35 cellular contexts compared by ENCODE assay signal in the genomic region with DNA sequence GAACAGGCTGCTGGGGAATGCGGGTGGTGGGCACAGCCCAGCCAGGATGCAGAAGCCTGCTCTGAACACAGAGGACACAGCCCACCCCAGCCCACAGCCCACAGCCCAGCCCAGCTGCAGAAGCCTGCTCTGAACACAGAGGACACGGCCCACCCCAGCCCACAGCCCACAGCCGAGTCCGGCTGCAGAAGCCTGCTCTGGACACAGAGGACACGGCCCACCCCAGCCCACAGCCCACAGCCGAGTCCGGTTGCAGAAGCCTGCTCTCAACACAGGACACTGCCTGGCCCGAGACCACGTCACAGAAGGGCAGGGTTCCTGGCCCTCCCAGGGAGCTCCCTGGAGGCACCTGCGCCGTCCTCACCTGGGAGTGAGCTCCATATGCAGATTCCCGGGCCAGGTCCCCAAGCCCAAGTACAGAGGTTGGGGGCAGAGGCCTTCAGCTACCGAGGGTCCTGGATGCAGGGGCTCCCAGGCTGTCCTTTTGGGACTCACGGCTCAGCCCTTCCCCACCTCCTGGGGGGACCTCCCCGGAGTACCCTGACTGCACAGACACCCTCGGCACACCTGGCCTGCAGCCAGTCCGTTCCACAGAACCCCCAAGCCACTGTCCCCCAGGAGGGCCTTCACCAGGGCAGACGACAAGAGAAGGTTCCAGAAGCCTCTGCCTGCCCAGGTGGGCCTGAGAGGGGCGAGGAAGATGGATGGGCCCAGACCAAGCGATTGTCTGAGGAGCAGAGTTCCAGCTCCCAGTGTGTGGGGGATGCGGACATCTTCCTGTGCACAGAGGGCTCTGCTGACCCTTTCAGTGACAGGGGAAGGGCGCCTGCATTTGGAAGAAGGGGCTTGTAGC. TPM values are rescaled to one million over a fixed set of nuclear protein-coding genes. Genes with fewer than 3 reads are reported as not detected.
DNase-seq lines count a peak whose midpoint lies in the region; ATAC-seq and TF ChIP-seq lines count a peak whose summit lies in the region.
"Had no signal": no experiment of that assay in that cellular context is flagged by ENCODE, and none has a peak within 500 bp of the region (broad histone marks: within the 10 kb centered on the region; RNA-seq: fewer than 3 reads in every experiment).

No MANE protein-coding gene starts in this region.

- H3K27ac Mint-ChIP-seq in glutamatergic neuron (ENCODE audit: unreplicated experiment), result no peak overlapping the region
- H3K27ac Mint-ChIP-seq: activated CD4-positive, alpha-beta T cell treated with anti-CD3 and anti-CD28 coated beads, Interleukin-2, amount 10 ng/mL, durations not matched to agents 7 days and 5 days; activated naive CD8-positive, alpha-beta T cell treated with anti-CD3 and anti-CD28 coated beads, Interleukin-2, amount 10 ng/mL, durations not matched to agents 7 days and 5 days; activated T-cell treated with anti-CD3 and anti-CD28 coated beads, Interleukin-2, amount 50 U/mL, for 24 hours; CD4-positive, CD25-positive, alpha-beta regulatory T cell; nephron progenitor cell; WTC11 had no signal

- H3K9me3 Mint-ChIP-seq in glutamatergic neuron (ENCODE audit: unreplicated experiment), result peaks cover 52% of the 10 kb centered on the region
- H3K9me3 Mint-ChIP-seq: activated T-cell treated with anti-CD3 and anti-CD28 coated beads, Interleukin-2, amount 50 U/mL, for 24 hours had no signal

- TF ChIP-seq POLR2A in stomach (IDR thresholded peaks at IDR 0.05), result no peak

- no peak for DNase-seq in Right ventricle myocardium inferior (ENCODE audit: missing footprints)
- DNase-seq in left ventricle myocardium inferior, result no peak
- DNase-seq in glutamatergic neuron, result peak; percentile 18
- DNase-seq in lower lobe of right lung, result peak; percentile 41
- peak; percentile 45 for DNase-seq in stomach
- DNase-seq in mesenteric fat pad (ENCODE audit: low spot score), result no peak
- DNase-seq: activated CD4-positive, alpha-beta T cell treated with anti-CD3 and anti-CD28 coated beads, Interleukin-2, amount 10 ng/mL, durations not matched to agents 7 days and 5 days; activated naive CD8-positive, alpha-beta T cell treated with anti-CD3 and anti-CD28 coated beads, Interleukin-2, amount 10 ng/mL, durations not matched to agents 7 days and 5 days; activated T-cell treated with anti-CD3 and anti-CD28 coated beads, Interleukin-2, amount 50 U/mL, for 24 hours; CD4-positive, CD25-positive, alpha-beta regulatory T cell; cortex of kidney; effector memory CD4-positive, alpha-beta T cell; GDM1; NCI-H187 treated with DMSO at 0.1 percent for 48 hours; NCI-H2171; NCI-H510A; stimulated activated CD4-positive, alpha-beta T cell treated with anti-CD3 and anti-CD28 coated beads, Interleukin-4, amount 100 ng/mL, for 24 hours had no signal

- no peak overlapping the region for H3K4me3 ChIP-seq in left ventricle myocardium inferior
- H3K4me3 ChIP-seq in lower lobe of right lung, result no peak overlapping the region
- no peak overlapping the region for H3K4me3 ChIP-seq in stomach
- H3K4me3 ChIP-seq: cardiac muscle cell, GM23248, K562, lung, ovary, suprapubic skin, upper lobe of left lung had no signal

- H3K4me1 Mint-ChIP-seq in glutamatergic neuron (ENCODE audit: low read depth, unreplicated experiment), result peaks cover 2% of the 10 kb centered on the region
- H3K4me1 Mint-ChIP-seq: activated CD4-positive, alpha-beta T cell treated with anti-CD3 and anti-CD28 coated beads, Interleukin-2, amount 10 ng/mL, durations not matched to agents 7 days and 5 days; activated naive CD8-positive, alpha-beta T cell treated with anti-CD3 and anti-CD28 coated beads, Interleukin-2, amount 10 ng/mL, durations not matched to agents 7 days and 5 days; nephron progenitor cell; WTC11 had no signal

- intact Hi-C loops in Right ventricle myocardium inferior (cut with DNase I), result no loop called here
- intact Hi-C loops in left ventricle myocardium inferior (cut with micrococcal nuclease), result no loop called here
- intact Hi-C loops in lower lobe of right lung (cut with DNase I), result no loop called here
- intact Hi-C loops in stomach (cut with DNase I; ENCODE audit: low total_unique reads), result no loop called here

- H3K27me3 ChIP-seq in left ventricle myocardium inferior (ENCODE audit: low read depth) (peaks cover 5% of the 10 kb centered on the region), lower lobe of right lung (ENCODE audit: low read depth) (no peaks in the 10 kb centered on the region), stomach (peaks cover 0 to 11% (median 0%) of the 10 kb centered on the region in 3 donors)
- H3K27me3 ChIP-seq: cardiac muscle cell, ovary, upper lobe of left lung had no signal

- peaks cover 40% of the 10 kb centered on the region for H3K27me3 Mint-ChIP-seq in glutamatergic neuron (ENCODE audit: unreplicated experiment)
- H3K27me3 Mint-ChIP-seq: activated CD4-positive, alpha-beta T cell treated with anti-CD3 and anti-CD28 coated beads, Interleukin-2, amount 10 ng/mL, durations not matched to agents 7 days and 5 days; activated naive CD8-positive, alpha-beta T cell treated with anti-CD3 and anti-CD28 coated beads, Interleukin-2, amount 10 ng/mL, durations not matched to agents 7 days and 5 days; activated T-cell treated with anti-CD3 and anti-CD28 coated beads, Interleukin-2, amount 50 U/mL, for 24 hours; CD4-positive, CD25-positive, alpha-beta regulatory T cell had no signal

- no peak overlapping the region for H3K4me3 Mint-ChIP-seq in glutamatergic neuron (ENCODE audit: unreplicated experiment)
- H3K4me3 Mint-ChIP-seq: activated CD4-positive, alpha-beta T cell treated with anti-CD3 and anti-CD28 coated beads, Interleukin-2, amount 10 ng/mL, durations not matched to agents 7 days and 5 days; activated naive CD8-positive, alpha-beta T cell treated with anti-CD3 and anti-CD28 coated beads, Interleukin-2, amount 10 ng/mL, durations not matched to agents 7 days and 5 days; activated T-cell treated with anti-CD3 and anti-CD28 coated beads, Interleukin-2, amount 50 U/mL, for 24 hours; CD4-positive, CD25-positive, alpha-beta regulatory T cell; nephron progenitor cell; WTC11 had no signal

- WGBS in stomach, 5 donors, result 61 to 79% (median 71%) methylated on average over 11 to 22 of the region's 22 CpGs

- H3K27ac ChIP-seq in left ventricle myocardium inferior (replicated peaks) (no peak overlapping the region), lower lobe of right lung (no peak overlapping the region), stomach (peak overlapping the region in 3 of 5 donors; percentile 74 to 80 (median 78))
- H3K27ac ChIP-seq: cardiac muscle cell, epithelial cell of prostate, GM23248, ovary, suprapubic skin had no signal

- no peak for TF ChIP-seq CTCF in left ventricle myocardium inferior (IDR thresholded peaks at IDR 0.05; ENCODE audit: borderline replicate concordance)
- no peak for TF ChIP-seq CTCF in glutamatergic neuron (IDR thresholded peaks at IDR 0.05; ENCODE audit: partially characterized antibody, unreplicated experiment)
- TF ChIP-seq CTCF in lower lobe of right lung (IDR thresholded peaks at IDR 0.05), result no peak
- TF ChIP-seq CTCF in stomach (IDR thresholded peaks at IDR 0.05), result no peak

- H3K9me3 ChIP-seq in left ventricle myocardium inferior (replicated peaks) (peaks cover 7% of the 10 kb centered on the region), lower lobe of right lung (no peaks in the 10 kb centered on the region), stomach (peaks cover 0 to 27% (median 11%) of the 10 kb centered on the region in 4 donors)
- H3K9me3 ChIP-seq: ovary had no signal

- TF ChIP-seq EP300 in stomach (IDR thresholded peaks at IDR 0.05), result no peak

- H3K36me3 ChIP-seq in left ventricle myocardium inferior (peaks cover 5% of the 10 kb centered on the region), lower lobe of right lung (peaks cover 2% of the 10 kb centered on the region), stomach (peaks cover 3 to 12% (median 8%) of the 10 kb centered on the region in 4 donors)
- H3K36me3 ChIP-seq: cardiac muscle cell, ovary had no signal

- peak; percentile 15 for ATAC-seq in Right ventricle myocardium inferior
- ATAC-seq in lower lobe of right lung, result no peak
- no peak for ATAC-seq in HG02840 (IDR thresholded peaks at IDR 0.05; ENCODE audit: low FRiP score, unreplicated experiment)
- no peak for ATAC-seq in GM18868 (IDR thresholded peaks at IDR 0.05; ENCODE audit: unreplicated experiment)

- H3K4me1 ChIP-seq in left ventricle myocardium inferior, result no peaks in the 10 kb centered on the region
- H3K4me1 ChIP-seq in lower lobe of right lung, result peaks cover 6% of the 10 kb centered on the region
- H3K4me1 ChIP-seq in stomach, result peaks cover 9 to 36% (median 20%) of the 10 kb centered on the region in 4 donors

- peaks cover 30% of the 10 kb centered on the region for H3K36me3 Mint-ChIP-seq in glutamatergic neuron (ENCODE audit: unreplicated experiment)
- H3K36me3 Mint-ChIP-seq: activated naive CD8-positive, alpha-beta T cell treated with anti-CD3 and anti-CD28 coated beads, Interleukin-2, amount 10 ng/mL, durations not matched to agents 7 days and 5 days; CD4-positive, CD25-positive, alpha-beta regulatory T cell had no signal

RNA-seq across cellular contexts. Expression of gene FOXL3, which starts 23.7 kb away (rescaled TPM):
- not detected for total RNA-seq in Right ventricle myocardium inferior
- not detected for total RNA-seq in left ventricle myocardium inferior
- not detected for total RNA-seq in glutamatergic neuron (ENCODE audit: unreplicated experiment)
- not detected for total RNA-seq in lower lobe of right lung
- not detected for total RNA-seq in stomach
- not detected for polyA plus RNA-seq in stomach
- total RNA-seq in mesenteric fat pad, result not detected
- total RNA-seq: activated CD4-positive, alpha-beta T cell treated with anti-CD3 and anti-CD28 coated beads, Interleukin-2, amount 10 ng/mL, durations not matched to agents 7 days and 5 days; activated naive CD8-positive, alpha-beta T cell treated with anti-CD3 and anti-CD28 coated beads, Interleukin-2, amount 10 ng/mL, durations not matched to agents 7 days and 5 days; astrocyte; Calu3; cardiac muscle cell; CD4-positive, CD25-positive, alpha-beta regulatory T cell; GM23248; HT-29; K562; lung; M059J; mucosa of gallbladder; ovary; SK-MEL-5; suprapubic skin; upper lobe of left lung; WTC11 had no signal
- polyA plus RNA-seq: cardiac muscle cell; CD4-positive, CD25-positive, alpha-beta regulatory T cell; GM23248; K562; lung; ovary had no signal

Comparison
In these comparisons a context has a peak if more than half of its experiments do, and no peak if none do; other contexts are left out.
1. DNase-seq: peak in glutamatergic neuron (single experiment), lower lobe of right lung (single experiment) and stomach (single experiment); none in Right ventricle myocardium inferior (single experiment), left ventricle myocardium inferior (single experiment) and mesenteric fat pad (single experiment).
2. H3K27ac ChIP-seq: peak in stomach (3 of 5); none in left ventricle myocardium inferior (single experiment) and lower lobe of right lung (single experiment).